13 cellular contexts compared by ENCODE assay signal in genomic region chr14:100223332-100224171, GRCh38. TPM values are rescaled to one million over a fixed set of nuclear protein-coding genes. Genes with fewer than 3 reads are reported as not detected.
DNase-seq lines count a peak whose midpoint lies in the region; TF ChIP-seq lines count a peak whose summit lies in the region.
"Had no signal": no experiment of that assay in that cellular context is flagged by ENCODE, and none has a peak within 500 bp of the region (broad histone marks: within the 10 kb centered on the region; RNA-seq: fewer than 3 reads in every experiment).

No MANE protein-coding gene starts in this region.

- H4K8ac ChIP-seq in trophoblast cell (ENCODE audit: low read depth, low read length) = no peak overlapping the region

- no peak overlapping the region for H2BK120ac ChIP-seq in trophoblast cell (ENCODE audit: insufficient read depth, low read length, poor library complexity)

- no peak overlapping the region for H4K12ac ChIP-seq in trophoblast cell (ENCODE audit: low read depth, low read length)

- H4K91ac ChIP-seq in trophoblast cell (ENCODE audit: low read depth, low read length) = no peak overlapping the region

- H3K4me3 ChIP-seq in epithelial cell of esophagus (ENCODE audit: low read length) = no peak overlapping the region
- no peak overlapping the region for H3K4me3 ChIP-seq in trophoblast cell (ENCODE audit: low read depth, low read length)

- H3K36me3 ChIP-seq in trophoblast cell (ENCODE audit: control insufficient read depth in 1 of 2, insufficient read depth in 2 of 2, low read length in 2 of 2) = peaks cover 0 to 2% of the 10 kb centered on the region in 2 experiments

- WGBS in trophoblast cell (ENCODE audit: extremely low coverage, insufficient coverage, insufficient read length) = no CpG with 5 or more reads among the region's 10 CpGs

- no peaks in the 10 kb centered on the region for H3K27me3 ChIP-seq in trophoblast cell (ENCODE audit: insufficient read depth, low read length)

- H3K9me3 ChIP-seq in trophoblast cell (ENCODE audit: insufficient read depth, low read depth, low read length) = no peaks in the 10 kb centered on the region

- H3K23ac ChIP-seq in trophoblast cell (ENCODE audit: low read length) = no peak overlapping the region

- TF ChIP-seq CTCF in epithelial cell of esophagus (IDR thresholded peaks at IDR 0.05; ENCODE audit: insufficient read depth, low read depth, low read length, missing control alignments) = no peak
- no peak for TF ChIP-seq CTCF in GM10266 (IDR thresholded peaks at IDR 0.05; ENCODE audit: control insufficient read depth, insufficient read depth, low read depth, missing control alignments)

- no peak overlapping the region for H3K14ac ChIP-seq in trophoblast cell (ENCODE audit: low read length)

- H3K4me2 ChIP-seq in trophoblast cell (ENCODE audit: low read length) = no peak overlapping the region

- H3K4me1 ChIP-seq in trophoblast cell (ENCODE audit: control insufficient read depth in 1 of 2, insufficient read depth in 2 of 2, low read length in 2 of 2) = peaks cover 15 to 17% of the 10 kb centered on the region in 2 experiments

- no peak overlapping the region for H3K9ac ChIP-seq in trophoblast cell (ENCODE audit: low read length)

- peak; percentile 12 to 39 for DNase-seq in NCI-H524 (lab: John Stamatoyannopoulos, UW)
- DNase-seq in NCI-H524 treated with DMSO at 0.1 percent for 48 hours (lab: John Stamatoyannopoulos, UW) = no peak
- peak; percentile 72 for DNase-seq in NCI-H82 (lab: John Stamatoyannopoulos, UW)
- peak; percentile 84 for DNase-seq in epithelial cell of esophagus (ENCODE audit: low read depth)
- peak; percentile 60 to 77 for DNase-seq in trophoblast cell
- DNase-seq in A172 (ENCODE audit: low spot score) = no peak
- DNase-seq in GM10266 (ENCODE audit: extremely low spot score) = no peak
- DNase-seq in NOMO-1 (lab: John Stamatoyannopoulos, UW; ENCODE audit: unreplicated experiment in 2 of 2) = no peak
- DNase-seq: 8988T; activated T-cell treated with anti-CD3 and anti-CD28 coated beads for 4 hours; NCI-H187 treated with DMSO at 0.1 percent for 48 hours; occipital lobe; stimulated activated CD4-positive, alpha-beta T cell treated with anti-CD3 and anti-CD28 coated beads, Interleukin-2, amount 100 ng/mL, for 24 hours had no signal

- no peak overlapping the region for H3K18ac ChIP-seq in trophoblast cell (ENCODE audit: low read length)

- H2BK5ac ChIP-seq in trophoblast cell (ENCODE audit: low read depth, low read length, poor library complexity) = no peak overlapping the region

- H2AK5ac ChIP-seq in trophoblast cell (ENCODE audit: low read length) = no peak overlapping the region

- no peak overlapping the region for H3K27ac ChIP-seq in trophoblast cell (ENCODE audit: low read depth, low read length)

- H2BK12ac ChIP-seq in trophoblast cell (ENCODE audit: low read length) = no peak overlapping the region

- no peaks in the 10 kb centered on the region for H3K79me2 ChIP-seq in trophoblast cell (ENCODE audit: control insufficient read depth, insufficient read depth, low read length, poor library complexity)

- H3K4ac ChIP-seq in trophoblast cell (ENCODE audit: low read depth, low read length) = no peak overlapping the region

- no peaks in the 10 kb centered on the region for H3K79me1 ChIP-seq in trophoblast cell (ENCODE audit: low read length)

- H2AFZ ChIP-seq in trophoblast cell (ENCODE audit: insufficient read depth, low read length, poor library complexity) = no peak overlapping the region

RNA-seq across cellular contexts. Expression of gene YY1, which starts 15.4 kb away (rescaled TPM):
- polyA plus RNA-seq in trophoblast cell (2013) = 88.5 and 92.7 TPM in 2 replicates
- total RNA-seq in A172 (2014; rRNA removed; shearing (Covaris generic)) = 31.0 and 31.3 TPM in 2 replicates

Comparison
In these comparisons a context has a peak if more than half of its experiments do, and no peak if none do; other contexts are left out.
1. DNase-seq: peak in NCI-H524 (2 of 2), NCI-H82 (single experiment), epithelial cell of esophagus (single experiment) and trophoblast cell (2 of 2); none in NCI-H524 treated with DMSO at 0.1 percent for 48 hours (single experiment), A172 (single experiment), GM10266 (single experiment) and NOMO-1 (0 of 2).